1 cellular context compared by ENCODE assay signal in the genomic region with DNA sequence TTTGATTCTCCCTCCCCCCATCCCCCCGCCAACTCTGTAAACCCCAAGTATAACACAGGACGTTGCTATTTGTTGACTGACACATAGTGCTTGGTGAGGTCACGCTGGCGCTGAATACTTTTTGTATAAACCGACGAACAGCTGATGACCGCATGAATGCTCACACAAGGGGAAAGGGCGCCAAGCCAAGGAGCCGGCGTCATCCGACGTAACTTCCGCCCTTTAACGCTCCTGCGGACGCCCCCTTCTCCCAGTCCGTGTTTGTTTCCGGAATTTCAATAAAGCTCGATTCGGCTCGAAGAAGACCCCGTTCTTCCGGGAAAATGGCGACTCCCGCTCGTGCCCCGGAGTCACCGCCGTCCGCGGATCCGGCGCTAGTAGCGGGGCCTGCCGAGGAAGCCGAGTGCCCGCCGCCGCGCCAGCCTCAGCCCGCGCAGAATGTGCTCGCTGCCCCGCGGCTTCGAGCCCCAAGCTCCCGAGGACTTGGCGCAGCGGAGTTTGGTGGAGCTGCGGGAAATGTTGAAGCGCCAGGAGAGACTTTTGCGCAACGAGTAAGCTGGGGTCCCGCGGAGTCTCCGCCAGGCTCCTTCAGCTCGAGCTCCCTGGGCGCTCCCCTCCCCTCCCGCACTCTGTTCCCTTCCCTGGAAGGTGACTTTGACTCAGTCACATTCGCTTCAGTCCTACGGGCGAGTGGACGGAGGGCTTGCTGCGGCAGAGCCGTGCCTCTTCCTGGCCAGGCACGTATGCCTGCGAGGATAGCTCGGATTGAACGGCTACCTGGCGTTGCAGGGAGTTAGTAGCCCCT.
TF ChIP-seq lines count a peak whose summit lies in the region.

A gene (plus strand): TSS at position 310 of the 805 bp plus-strand sequence. CDS start 129 bp downstream, at position 439.

TF ChIP-seq in K562, 482 proteins besides CTCF, POLR2A, EP300 and RAD21 (continued from another document and continues in another):
- TF ChIP-seq NR2C2 (CRISPR knock-in tag; IDR thresholded peaks at IDR 0.05) (no peak; the same call in 1 of the 2 replicates), NR2C2 (tag; IDR thresholded peaks at IDR 0.05) (peak; percentile 88), SIN3A (IDR thresholded peaks at IDR 0.05; ENCODE audit: borderline replicate concordance in 2 of 2, control insufficient read depth in 1 of 2, low read depth in 2 of 2, low read length in 2 of 2) (peak in 1 of 2 experiments; percentile 69; a peak in 1 of 4 replicates), ZNF586 (CRISPR knock-in tag; conservative IDR thresholded peaks at IDR 0.05) (no peak), ZNF583 (CRISPR knock-in tag; IDR thresholded peaks at IDR 0.05) (no peak), ZNF766 (CRISPR knock-in tag; conservative IDR thresholded peaks at IDR 0.05) (peak; percentile 73; the same call in 1 of the 2 replicates), HIVEP1 (CRISPR knock-in tag; IDR thresholded peaks at IDR 0.05) (no peak), TEAD4 (IDR thresholded peaks at IDR 0.05; ENCODE audit: low read length) (peak; percentile 23; the same call in 1 of the 2 replicates), TEAD4 (CRISPR knock-in tag; IDR thresholded peaks at IDR 0.05; ENCODE audit: borderline replicate concordance) (no peak), FOXK2 (conservative IDR thresholded peaks at IDR 0.05 in 1 of 2, IDR thresholded peaks at IDR 0.05 in 1 of 2; ENCODE audit: low read depth in 2 of 2) (peak; percentile 86), ETV6 (IDR thresholded peaks at IDR 0.05; ENCODE audit: borderline replicate concordance in 1 of 2, low read depth in 2 of 2, low read length in 1 of 2) (0 out of 4 replicates have a peak, but pooled peaks of 1 of the 2 experiments have one; percentile 37), ETV6 (CRISPR knock-in tag; IDR thresholded peaks at IDR 0.05; ENCODE audit: borderline replicate concordance) (no peak), CAMTA2 (CRISPR knock-in tag; conservative IDR thresholded peaks at IDR 0.05) (no peak), PHF8 (IDR thresholded peaks at IDR 0.05; ENCODE audit: borderline replicate concordance, low read length) (peak; percentile 90), HDAC3 (IDR thresholded peaks at IDR 0.05; ENCODE audit: borderline replicate concordance, partially characterized antibody) (peak; percentile 34), FOXP1 (CRISPR knock-in tag; IDR thresholded peaks at IDR 0.05) (peak; percentile 81; the same call in 1 of the 2 replicates), CXXC5 (CRISPR knock-in tag; IDR thresholded peaks at IDR 0.05) (peak; percentile 97), ZNF143 (CRISPR knock-in tag; IDR thresholded peaks at IDR 0.05) (no peak), MXI1 (IDR thresholded peaks at IDR 0.05; ENCODE audit: low read depth, low read length) (0 out of 2 replicates have a peak, but pooled peaks have one; percentile 14), HEY1 (CRISPR knock-in tag; IDR thresholded peaks at IDR 0.05; ENCODE audit: borderline replicate concordance) (no peak), SIN3B (IDR thresholded peaks at IDR 0.05; ENCODE audit: low read depth) (peak; percentile 75; the same call in 1 of the 2 replicates), TAF9B (IDR thresholded peaks at IDR 0.05; ENCODE audit: partially characterized antibody) (peak; percentile 83), NFXL1 (CRISPR knock-in tag; IDR thresholded peaks at IDR 0.05) (no peak), RFX1 (IDR thresholded peaks at IDR 0.05) (no peak), NR4A1 (CRISPR knock-in tag; IDR thresholded peaks at IDR 0.05) (0 out of 2 replicates have a peak, but pooled peaks have one; percentile 4), NR4A1 (tag; IDR thresholded peaks at IDR 0.05) (no peak), SRSF1 (IDR thresholded peaks at IDR 0.05; ENCODE audit: low read depth, low read length) (no peak), RUNX1 (IDR thresholded peaks at IDR 0.05; ENCODE audit: low read depth) (no peak), HMG20B (CRISPR knock-in tag; IDR thresholded peaks at IDR 0.05) (no peak), RCOR1 (IDR thresholded peaks at IDR 0.05; ENCODE audit: borderline replicate concordance in 1 of 2, low read depth in 2 of 2, low read length in 2 of 2) (peak; percentile 14 to 47; a peak in 1 of 4 replicates), NCOA1 (IDR thresholded peaks at IDR 0.05; ENCODE audit: low read depth) (peak; percentile 87), NBN (IDR thresholded peaks at IDR 0.05; ENCODE audit: low read depth) (peak; percentile 77; the same call in 1 of the 2 replicates)
- TF ChIP-seq, protein P1, sequence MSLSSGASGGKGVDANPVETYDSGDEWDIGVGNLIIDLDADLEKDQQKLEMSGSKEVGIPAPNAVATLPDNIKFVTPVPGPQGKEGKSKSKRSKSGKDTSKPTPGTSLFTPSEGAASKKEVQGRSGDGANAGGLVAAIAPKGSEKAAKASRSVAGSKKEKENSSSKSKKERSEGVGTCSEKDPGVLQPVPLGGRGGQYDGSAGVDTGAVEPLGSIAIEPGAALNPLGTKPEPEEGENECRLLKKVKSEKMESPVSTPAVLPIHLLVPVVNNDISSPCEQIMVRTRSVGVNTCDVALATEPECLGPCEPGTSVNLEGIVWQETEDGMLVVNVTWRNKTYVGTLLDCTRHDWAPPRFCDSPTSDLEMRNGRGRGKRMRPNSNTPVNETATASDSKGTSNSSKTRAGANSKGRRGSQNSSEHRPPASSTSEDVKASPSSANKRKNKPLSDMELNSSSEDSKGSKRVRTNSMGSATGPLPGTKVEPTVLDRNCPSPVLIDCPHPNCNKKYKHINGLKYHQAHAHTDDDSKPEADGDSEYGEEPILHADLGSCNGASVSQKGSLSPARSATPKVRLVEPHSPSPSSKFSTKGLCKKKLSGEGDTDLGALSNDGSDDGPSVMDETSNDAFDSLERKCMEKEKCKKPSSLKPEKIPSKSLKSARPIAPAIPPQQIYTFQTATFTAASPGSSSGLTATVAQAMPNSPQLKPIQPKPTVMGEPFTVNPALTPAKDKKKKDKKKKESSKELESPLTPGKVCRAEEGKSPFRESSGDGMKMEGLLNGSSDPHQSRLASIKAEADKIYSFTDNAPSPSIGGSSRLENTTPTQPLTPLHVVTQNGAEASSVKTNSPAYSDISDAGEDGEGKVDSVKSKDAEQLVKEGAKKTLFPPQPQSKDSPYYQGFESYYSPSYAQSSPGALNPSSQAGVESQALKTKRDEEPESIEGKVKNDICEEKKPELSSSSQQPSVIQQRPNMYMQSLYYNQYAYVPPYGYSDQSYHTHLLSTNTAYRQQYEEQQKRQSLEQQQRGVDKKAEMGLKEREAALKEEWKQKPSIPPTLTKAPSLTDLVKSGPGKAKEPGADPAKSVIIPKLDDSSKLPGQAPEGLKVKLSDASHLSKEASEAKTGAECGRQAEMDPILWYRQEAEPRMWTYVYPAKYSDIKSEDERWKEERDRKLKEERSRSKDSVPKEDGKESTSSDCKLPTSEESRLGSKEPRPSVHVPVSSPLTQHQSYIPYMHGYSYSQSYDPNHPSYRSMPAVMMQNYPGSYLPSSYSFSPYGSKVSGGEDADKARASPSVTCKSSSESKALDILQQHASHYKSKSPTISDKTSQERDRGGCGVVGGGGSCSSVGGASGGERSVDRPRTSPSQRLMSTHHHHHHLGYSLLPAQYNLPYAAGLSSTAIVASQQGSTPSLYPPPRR (CRISPR knock-in tag; IDR thresholded peaks at IDR 0.05; ENCODE audit: borderline replicate concordance) = no peak
- TF ChIP-seq, protein P2, sequence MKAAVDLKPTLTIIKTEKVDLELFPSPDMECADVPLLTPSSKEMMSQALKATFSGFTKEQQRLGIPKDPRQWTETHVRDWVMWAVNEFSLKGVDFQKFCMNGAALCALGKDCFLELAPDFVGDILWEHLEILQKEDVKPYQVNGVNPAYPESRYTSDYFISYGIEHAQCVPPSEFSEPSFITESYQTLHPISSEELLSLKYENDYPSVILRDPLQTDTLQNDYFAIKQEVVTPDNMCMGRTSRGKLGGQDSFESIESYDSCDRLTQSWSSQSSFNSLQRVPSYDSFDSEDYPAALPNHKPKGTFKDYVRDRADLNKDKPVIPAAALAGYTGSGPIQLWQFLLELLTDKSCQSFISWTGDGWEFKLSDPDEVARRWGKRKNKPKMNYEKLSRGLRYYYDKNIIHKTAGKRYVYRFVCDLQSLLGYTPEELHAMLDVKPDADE (conservative IDR thresholded peaks at IDR 0.05; ENCODE audit: control insufficient read depth, low read depth, low read length) = peak; percentile 74
- TF ChIP-seq, protein P3, sequence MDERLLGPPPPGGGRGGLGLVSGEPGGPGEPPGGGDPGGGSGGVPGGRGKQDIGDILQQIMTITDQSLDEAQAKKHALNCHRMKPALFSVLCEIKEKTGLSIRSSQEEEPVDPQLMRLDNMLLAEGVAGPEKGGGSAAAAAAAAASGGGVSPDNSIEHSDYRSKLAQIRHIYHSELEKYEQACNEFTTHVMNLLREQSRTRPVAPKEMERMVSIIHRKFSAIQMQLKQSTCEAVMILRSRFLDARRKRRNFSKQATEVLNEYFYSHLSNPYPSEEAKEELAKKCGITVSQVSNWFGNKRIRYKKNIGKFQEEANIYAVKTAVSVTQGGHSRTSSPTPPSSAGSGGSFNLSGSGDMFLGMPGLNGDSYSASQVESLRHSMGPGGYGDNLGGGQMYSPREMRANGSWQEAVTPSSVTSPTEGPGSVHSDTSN (CRISPR knock-in tag; IDR thresholded peaks at IDR 0.05; ENCODE audit: low read depth) = no peak
- TF ChIP-seq, protein P3 (tag; conservative IDR thresholded peaks at IDR 0.05; ENCODE audit: low read depth) = peak; percentile 39; the same call in 1 of the 2 replicates
- TF ChIP-seq, protein P4, sequence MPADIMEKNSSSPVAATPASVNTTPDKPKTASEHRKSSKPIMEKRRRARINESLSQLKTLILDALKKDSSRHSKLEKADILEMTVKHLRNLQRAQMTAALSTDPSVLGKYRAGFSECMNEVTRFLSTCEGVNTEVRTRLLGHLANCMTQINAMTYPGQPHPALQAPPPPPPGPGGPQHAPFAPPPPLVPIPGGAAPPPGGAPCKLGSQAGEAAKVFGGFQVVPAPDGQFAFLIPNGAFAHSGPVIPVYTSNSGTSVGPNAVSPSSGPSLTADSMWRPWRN (IDR thresholded peaks at IDR 0.05; ENCODE audit: low read depth) = no peak
- TF ChIP-seq, protein P5, sequence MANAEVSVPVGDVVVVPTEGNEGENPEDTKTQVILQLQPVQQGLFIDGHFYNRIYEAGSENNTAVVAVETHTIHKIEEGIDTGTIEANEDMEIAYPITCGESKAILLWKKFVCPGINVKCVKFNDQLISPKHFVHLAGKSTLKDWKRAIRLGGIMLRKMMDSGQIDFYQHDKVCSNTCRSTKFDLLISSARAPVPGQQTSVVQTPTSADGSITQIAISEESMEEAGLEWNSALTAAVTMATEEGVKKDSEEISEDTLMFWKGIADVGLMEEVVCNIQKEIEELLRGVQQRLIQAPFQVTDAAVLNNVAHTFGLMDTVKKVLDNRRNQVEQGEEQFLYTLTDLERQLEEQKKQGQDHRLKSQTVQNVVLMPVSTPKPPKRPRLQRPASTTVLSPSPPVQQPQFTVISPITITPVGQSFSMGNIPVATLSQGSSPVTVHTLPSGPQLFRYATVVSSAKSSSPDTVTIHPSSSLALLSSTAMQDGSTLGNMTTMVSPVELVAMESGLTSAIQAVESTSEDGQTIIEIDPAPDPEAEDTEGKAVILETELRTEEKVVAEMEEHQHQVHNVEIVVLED (CRISPR knock-in tag; IDR thresholded peaks at IDR 0.05) = peak; percentile 63
- TF ChIP-seq, protein P6, sequence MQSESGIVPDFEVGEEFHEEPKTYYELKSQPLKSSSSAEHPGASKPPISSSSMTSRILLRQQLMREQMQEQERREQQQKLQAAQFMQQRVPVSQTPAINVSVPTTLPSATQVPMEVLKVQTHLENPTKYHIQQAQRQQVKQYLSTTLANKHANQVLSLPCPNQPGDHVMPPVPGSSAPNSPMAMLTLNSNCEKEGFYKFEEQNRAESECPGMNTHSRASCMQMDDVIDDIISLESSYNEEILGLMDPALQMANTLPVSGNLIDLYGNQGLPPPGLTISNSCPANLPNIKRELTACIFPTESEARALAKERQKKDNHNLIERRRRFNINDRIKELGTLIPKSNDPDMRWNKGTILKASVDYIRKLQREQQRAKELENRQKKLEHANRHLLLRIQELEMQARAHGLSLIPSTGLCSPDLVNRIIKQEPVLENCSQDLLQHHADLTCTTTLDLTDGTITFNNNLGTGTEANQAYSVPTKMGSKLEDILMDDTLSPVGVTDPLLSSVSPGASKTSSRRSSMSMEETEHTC (IDR thresholded peaks at IDR 0.05) = no peak
